In the genomic region with DNA sequence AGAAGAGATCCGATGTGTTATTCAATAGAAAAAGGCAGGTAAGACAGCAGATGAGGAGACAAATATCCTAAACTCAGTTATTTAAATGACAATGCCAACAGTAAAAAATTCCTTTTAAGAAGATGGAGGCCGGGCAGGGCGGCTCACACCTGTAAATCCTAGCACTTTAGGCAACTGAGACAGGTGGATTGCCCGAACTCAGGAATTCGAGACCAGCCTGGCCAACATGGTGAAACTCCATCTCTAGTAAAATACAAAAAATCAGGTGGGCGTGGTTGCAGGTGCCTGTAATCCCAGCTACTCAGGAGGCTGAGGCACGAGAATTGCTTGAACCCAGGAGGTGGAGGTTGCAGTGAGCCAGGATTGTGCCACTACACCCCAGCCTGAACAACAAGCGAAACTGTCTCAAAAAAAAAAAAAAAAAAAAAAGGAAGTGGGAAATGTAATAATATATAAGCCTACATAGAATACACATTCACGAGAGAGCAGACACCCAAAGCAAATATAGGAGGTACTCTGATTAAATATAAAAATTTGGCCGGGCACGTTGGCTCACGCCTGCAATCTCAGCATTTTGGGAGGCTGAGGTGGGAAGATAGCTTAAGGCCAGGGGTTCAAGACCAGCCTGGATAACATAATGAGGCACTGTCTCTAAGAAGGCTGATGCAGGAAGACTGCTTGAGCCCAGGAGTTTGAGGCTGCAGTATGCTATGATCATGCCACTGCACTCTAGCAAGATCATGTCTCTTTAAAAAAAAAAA, we compare ENCODE assay signal across 1 cellular context.
TF ChIP-seq lines count a peak whose summit lies in the region.

No MANE protein-coding gene starts in this region.

TF ChIP-seq in GM23338, 12 proteins besides CTCF, POLR2A, EP300 and RAD21 (continued from another document):
- TF ChIP-seq, protein P1, sequence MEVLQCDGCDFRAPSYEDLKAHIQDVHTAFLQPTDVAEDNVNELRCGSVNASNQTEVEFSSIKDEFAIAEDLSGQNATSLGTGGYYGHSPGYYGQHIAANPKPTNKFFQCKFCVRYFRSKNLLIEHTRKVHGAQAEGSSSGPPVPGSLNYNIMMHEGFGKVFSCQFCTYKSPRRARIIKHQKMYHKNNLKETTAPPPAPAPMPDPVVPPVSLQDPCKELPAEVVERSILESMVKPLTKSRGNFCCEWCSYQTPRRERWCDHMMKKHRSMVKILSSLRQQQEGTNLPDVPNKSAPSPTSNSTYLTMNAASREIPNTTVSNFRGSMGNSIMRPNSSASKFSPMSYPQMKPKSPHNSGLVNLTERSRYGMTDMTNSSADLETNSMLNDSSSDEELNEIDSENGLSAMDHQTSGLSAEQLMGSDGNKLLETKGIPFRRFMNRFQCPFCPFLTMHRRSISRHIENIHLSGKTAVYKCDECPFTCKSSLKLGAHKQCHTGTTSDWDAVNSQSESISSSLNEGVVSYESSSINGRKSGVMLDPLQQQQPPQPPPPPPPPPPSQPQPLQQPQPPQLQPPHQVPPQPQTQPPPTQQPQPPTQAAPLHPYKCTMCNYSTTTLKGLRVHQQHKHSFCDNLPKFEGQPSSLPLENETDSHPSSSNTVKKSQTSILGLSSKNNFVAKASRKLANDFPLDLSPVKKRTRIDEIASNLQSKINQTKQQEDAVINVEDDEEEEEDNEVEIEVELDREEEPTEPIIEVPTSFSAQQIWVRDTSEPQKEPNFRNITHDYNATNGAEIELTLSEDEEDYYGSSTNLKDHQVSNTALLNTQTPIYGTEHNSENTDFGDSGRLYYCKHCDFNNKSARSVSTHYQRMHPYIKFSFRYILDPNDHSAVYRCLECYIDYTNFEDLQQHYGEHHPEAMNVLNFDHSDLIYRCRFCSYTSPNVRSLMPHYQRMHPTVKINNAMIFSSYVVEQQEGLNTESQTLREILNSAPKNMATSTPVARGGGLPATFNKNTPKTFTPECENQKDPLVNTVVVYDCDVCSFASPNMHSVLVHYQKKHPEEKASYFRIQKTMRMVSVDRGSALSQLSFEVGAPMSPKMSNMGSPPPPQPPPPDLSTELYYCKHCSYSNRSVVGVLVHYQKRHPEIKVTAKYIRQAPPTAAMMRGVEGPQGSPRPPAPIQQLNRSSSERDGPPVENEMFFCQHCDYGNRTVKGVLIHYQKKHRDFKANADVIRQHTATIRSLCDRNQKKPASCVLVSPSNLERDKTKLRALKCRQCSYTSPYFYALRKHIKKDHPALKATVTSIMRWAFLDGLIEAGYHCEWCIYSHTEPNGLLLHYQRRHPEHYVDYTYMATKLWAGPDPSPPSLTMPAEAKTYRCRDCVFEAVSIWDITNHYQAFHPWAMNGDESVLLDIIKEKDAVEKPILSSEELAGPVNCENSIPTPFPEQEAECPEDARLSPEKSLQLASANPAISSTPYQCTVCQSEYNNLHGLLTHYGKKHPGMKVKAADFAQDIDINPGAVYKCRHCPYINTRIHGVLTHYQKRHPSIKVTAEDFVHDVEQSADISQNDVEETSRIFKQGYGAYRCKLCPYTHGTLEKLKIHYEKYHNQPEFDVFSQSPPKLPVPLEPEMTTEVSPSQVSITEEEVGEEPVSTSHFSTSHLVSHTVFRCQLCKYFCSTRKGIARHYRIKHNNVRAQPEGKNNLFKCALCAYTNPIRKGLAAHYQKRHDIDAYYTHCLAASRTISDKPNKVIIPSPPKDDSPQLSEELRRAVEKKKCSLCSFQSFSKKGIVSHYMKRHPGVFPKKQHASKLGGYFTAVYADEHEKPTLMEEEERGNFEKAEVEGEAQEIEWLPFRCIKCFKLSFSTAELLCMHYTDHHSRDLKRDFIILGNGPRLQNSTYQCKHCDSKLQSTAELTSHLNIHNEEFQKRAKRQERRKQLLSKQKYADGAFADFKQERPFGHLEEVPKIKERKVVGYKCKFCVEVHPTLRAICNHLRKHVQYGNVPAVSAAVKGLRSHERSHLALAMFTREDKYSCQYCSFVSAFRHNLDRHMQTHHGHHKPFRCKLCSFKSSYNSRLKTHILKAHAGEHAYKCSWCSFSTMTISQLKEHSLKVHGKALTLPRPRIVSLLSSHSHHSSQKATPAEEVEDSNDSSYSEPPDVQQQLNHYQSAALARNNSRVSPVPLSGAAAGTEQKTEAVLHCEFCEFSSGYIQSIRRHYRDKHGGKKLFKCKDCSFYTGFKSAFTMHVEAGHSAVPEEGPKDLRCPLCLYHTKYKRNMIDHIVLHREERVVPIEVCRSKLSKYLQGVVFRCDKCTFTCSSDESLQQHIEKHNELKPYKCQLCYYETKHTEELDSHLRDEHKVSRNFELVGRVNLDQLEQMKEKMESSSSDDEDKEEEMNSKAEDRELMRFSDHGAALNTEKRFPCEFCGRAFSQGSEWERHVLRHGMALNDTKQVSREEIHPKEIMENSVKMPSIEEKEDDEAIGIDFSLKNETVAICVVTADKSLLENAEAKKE (CRISPR knock-in tag; IDR thresholded peaks at IDR 0.05), result no peak
- TF ChIP-seq EZH2 (IDR thresholded peaks at IDR 0.05; ENCODE audit: low read depth, unreplicated experiment) (no peak), JUNB (IDR thresholded peaks at IDR 0.05; ENCODE audit: unreplicated experiment) (no peak), ZNF331 (CRISPR knock-in tag; IDR thresholded peaks at IDR 0.05; ENCODE audit: low read depth) (no peak), STAT1 (IDR thresholded peaks at IDR 0.05; ENCODE audit: unreplicated experiment) (no peak), NANOG (IDR thresholded peaks at IDR 0.05; ENCODE audit: borderline replicate concordance) (no peak), POLR2AphosphoS5 (IDR thresholded peaks at IDR 0.05; ENCODE audit: low read depth) (no peak)
- TF ChIP-seq, protein P2, sequence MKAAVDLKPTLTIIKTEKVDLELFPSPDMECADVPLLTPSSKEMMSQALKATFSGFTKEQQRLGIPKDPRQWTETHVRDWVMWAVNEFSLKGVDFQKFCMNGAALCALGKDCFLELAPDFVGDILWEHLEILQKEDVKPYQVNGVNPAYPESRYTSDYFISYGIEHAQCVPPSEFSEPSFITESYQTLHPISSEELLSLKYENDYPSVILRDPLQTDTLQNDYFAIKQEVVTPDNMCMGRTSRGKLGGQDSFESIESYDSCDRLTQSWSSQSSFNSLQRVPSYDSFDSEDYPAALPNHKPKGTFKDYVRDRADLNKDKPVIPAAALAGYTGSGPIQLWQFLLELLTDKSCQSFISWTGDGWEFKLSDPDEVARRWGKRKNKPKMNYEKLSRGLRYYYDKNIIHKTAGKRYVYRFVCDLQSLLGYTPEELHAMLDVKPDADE (IDR thresholded peaks at IDR 0.05), result no peak
- TF ChIP-seq, protein P3, sequence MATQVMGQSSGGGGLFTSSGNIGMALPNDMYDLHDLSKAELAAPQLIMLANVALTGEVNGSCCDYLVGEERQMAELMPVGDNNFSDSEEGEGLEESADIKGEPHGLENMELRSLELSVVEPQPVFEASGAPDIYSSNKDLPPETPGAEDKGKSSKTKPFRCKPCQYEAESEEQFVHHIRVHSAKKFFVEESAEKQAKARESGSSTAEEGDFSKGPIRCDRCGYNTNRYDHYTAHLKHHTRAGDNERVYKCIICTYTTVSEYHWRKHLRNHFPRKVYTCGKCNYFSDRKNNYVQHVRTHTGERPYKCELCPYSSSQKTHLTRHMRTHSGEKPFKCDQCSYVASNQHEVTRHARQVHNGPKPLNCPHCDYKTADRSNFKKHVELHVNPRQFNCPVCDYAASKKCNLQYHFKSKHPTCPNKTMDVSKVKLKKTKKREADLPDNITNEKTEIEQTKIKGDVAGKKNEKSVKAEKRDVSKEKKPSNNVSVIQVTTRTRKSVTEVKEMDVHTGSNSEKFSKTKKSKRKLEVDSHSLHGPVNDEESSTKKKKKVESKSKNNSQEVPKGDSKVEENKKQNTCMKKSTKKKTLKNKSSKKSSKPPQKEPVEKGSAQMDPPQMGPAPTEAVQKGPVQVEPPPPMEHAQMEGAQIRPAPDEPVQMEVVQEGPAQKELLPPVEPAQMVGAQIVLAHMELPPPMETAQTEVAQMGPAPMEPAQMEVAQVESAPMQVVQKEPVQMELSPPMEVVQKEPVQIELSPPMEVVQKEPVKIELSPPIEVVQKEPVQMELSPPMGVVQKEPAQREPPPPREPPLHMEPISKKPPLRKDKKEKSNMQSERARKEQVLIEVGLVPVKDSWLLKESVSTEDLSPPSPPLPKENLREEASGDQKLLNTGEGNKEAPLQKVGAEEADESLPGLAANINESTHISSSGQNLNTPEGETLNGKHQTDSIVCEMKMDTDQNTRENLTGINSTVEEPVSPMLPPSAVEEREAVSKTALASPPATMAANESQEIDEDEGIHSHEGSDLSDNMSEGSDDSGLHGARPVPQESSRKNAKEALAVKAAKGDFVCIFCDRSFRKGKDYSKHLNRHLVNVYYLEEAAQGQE (IDR thresholded peaks at IDR 0.05; ENCODE audit: unreplicated experiment), result no peak
